In genomic region chr5:175682664-175683063, GRCh38 we compare ENCODE assay signal across 24 cellular contexts. TPM values are rescaled to one million over a fixed set of nuclear protein-coding genes. Genes with fewer than 3 reads are reported as not detected.
DNase-seq lines count a peak whose midpoint lies in the region; ATAC-seq, FAIRE-seq and TF ChIP-seq lines count a peak whose summit lies in the region.
"Had no signal": no experiment of that assay in that cellular context is flagged by ENCODE, and none has a peak within 500 bp of the region (broad histone marks: within the 10 kb centered on the region; RNA-seq: fewer than 3 reads in every experiment).

No MANE protein-coding gene starts in this region.

- TF ChIP-seq CTCF in cardiac muscle cell (IDR thresholded peaks at IDR 0.05; ENCODE audit: low read depth, low read length), result no peak
- TF ChIP-seq CTCF in chondrocyte (IDR thresholded peaks at IDR 0.05), result no peak

- H3K27me3 ChIP-seq in cardiac muscle cell (no peaks in the 10 kb centered on the region), aorta (ENCODE audit: control insufficient read depth in 1 of 2, insufficient read depth in 2 of 2, low read length in 1 of 2) (no peaks in the 10 kb centered on the region), HAP-1 (ENCODE audit: low read depth) (no peaks in the 10 kb centered on the region)

- FAIRE-seq in HTR-8/SVneo (lab: Jason Lieb, UNC), result no peak
- FAIRE-seq: RCC 7860 had no signal

- H3K27ac ChIP-seq in cardiac muscle cell (peak overlapping the region; percentile 89), aorta (ENCODE audit: low read depth in 1 of 2, low read length in 2 of 2) (no peak overlapping the region)

- intact Hi-C loops in left cardiac atrium (cut with DNase I), result no loop called here
- intact Hi-C loops in aorta (cut with DNase I), result no loop called here

- H3K9me3 ChIP-seq in cardiac muscle cell (ENCODE audit: low read depth) (no peaks in the 10 kb centered on the region), aorta (ENCODE audit: control insufficient read depth, low read length) (no peaks in the 10 kb centered on the region), HAP-1 (no peaks in the 10 kb centered on the region)
- H3K9me3 ChIP-seq: Caco-2 had no signal

- no peaks in the 10 kb centered on the region for H3K4me1 Mint-ChIP-seq in chondrocyte (ENCODE audit: low read depth)

- 96 to 98% methylated on average over 8 of the region's 8 CpGs for WGBS in aorta, 2 donors

- H3K4me1 ChIP-seq in cardiac muscle cell (ENCODE audit: low read depth), result peaks cover 27% of the 10 kb centered on the region
- H3K4me1 ChIP-seq in aorta (ENCODE audit: control insufficient read depth in 1 of 2, insufficient read depth in 2 of 2, low read length in 2 of 2), result no peaks in the 10 kb centered on the region
- H3K4me1 ChIP-seq in HAP-1, result no peaks in the 10 kb centered on the region
- H3K4me1 ChIP-seq: Caco-2 had no signal

- in situ Hi-C loops in HAP-1 (cut with MboI; ENCODE audit: low sequenced_read_pairs) (no loop called here), KBM-7 (cut with MboI; ENCODE audit: low pct_unique_long_range_greater_than_20kb, low sequenced_read_pairs) (no loop called here)

- ATAC-seq in left cardiac atrium, result no peak
- ATAC-seq in aorta (ENCODE audit: low FRiP score), result no peak
- ATAC-seq: GM23338, HCT116 had no signal

- H3K4me3 ChIP-seq in cardiac muscle cell (no peak overlapping the region), aorta (ENCODE audit: low read length in 2 of 2) (no peak overlapping the region), HAP-1 (no peak overlapping the region)
- H3K4me3 ChIP-seq: GM23338 had no signal

- no peak overlapping the region for H3K27ac Mint-ChIP-seq in chondrocyte (ENCODE audit: unreplicated experiment)
- H3K27ac Mint-ChIP-seq: CD4-positive, alpha-beta T cell; GM23338 had no signal

- H3K4me3 Mint-ChIP-seq in chondrocyte (ENCODE audit: unreplicated experiment), result no peak overlapping the region
- H3K4me3 Mint-ChIP-seq: CD4-positive, alpha-beta T cell; GM23338 had no signal

- DNase-seq in cardiac muscle cell (ENCODE audit: low read depth in 1 of 2, low spot score in 1 of 2), result no peak
- no peak for DNase-seq in left cardiac atrium
- peak; percentile 59 for DNase-seq in chondrocyte (ENCODE audit: low spot score)
- peak; percentile 45 for DNase-seq in mesenteric fat pad (ENCODE audit: low spot score)
- peak; percentile 26 to 33 for DNase-seq in aorta
- no peak for DNase-seq in HTR-8/SVneo (ENCODE audit: insufficient read length, low spot score)
- no peak for DNase-seq in HAP-1 (ENCODE audit: low spot score in 2 of 2)
- DNase-seq in KBM-7, result no peak
- DNase-seq: 8988T; Caco-2; CD4-positive, alpha-beta T cell; GDM1; KG1; MV-4-11; NCI-H187 treated with DMSO at 0.1 percent for 48 hours; NCI-H2227 treated with DMSO at 0.1 percent for 48 hours; NCI-H510A treated with DMSO at 0.1 percent for 48 hours; NCI-H774; SHP77 treated with DMSO at 0.1 percent for 48 hours had no signal

- no peaks in the 10 kb centered on the region for H3K36me3 Mint-ChIP-seq in chondrocyte (ENCODE audit: low read depth)

- H3K27me3 Mint-ChIP-seq in chondrocyte (ENCODE audit: low read depth), result peaks cover 13% of the 10 kb centered on the region
- H3K27me3 Mint-ChIP-seq: CD4-positive, alpha-beta T cell had no signal

- no peaks in the 10 kb centered on the region for H3K9me3 Mint-ChIP-seq in chondrocyte (ENCODE audit: low read depth)
- H3K9me3 Mint-ChIP-seq: CD4-positive, alpha-beta T cell; GM23338 had no signal

- H3K36me3 ChIP-seq in cardiac muscle cell (peaks cover 9% of the 10 kb centered on the region), aorta (ENCODE audit: control insufficient read depth in 1 of 2, insufficient read depth in 2 of 2, low read length in 1 of 2) (no peaks in the 10 kb centered on the region), HAP-1 (replicated peaks) (no peaks in the 10 kb centered on the region)

RNA-seq across cellular contexts. Expression of gene HRH2, which starts 24.8 kb away (rescaled TPM):
- 15.6 and 23.3 TPM in 2 replicates for total RNA-seq in cardiac muscle cell
- 12.7 and 19.1 TPM in 2 replicates for polyA plus RNA-seq in cardiac muscle cell
- total RNA-seq in left cardiac atrium, result 10 to 100 TPM; 20.0 to 24.3 TPM
- 0.27 to 0.38 TPM (median 0.30 TPM) in 3 replicates for total RNA-seq in chondrocyte
- 12.5 TPM for total RNA-seq in mesenteric fat pad
- 10 to 100 TPM; 12.6 to 15.3 TPM for total RNA-seq in aorta
- 1 to 10 TPM; 1.1 to 2.3 TPM for polyA plus RNA-seq in aorta
- total RNA-seq: Caco-2, OCI-LY7 had no signal
- polyA plus RNA-seq: AG04450 had no signal

Comparison
In these comparisons a context has a peak if more than half of its experiments do, and no peak if none do; other contexts are left out.
1. DNase-seq: peak in chondrocyte (single experiment), mesenteric fat pad (single experiment) and aorta (2 of 2); none in cardiac muscle cell (0 of 2), left cardiac atrium (single experiment), HTR-8/SVneo (single experiment), HAP-1 (0 of 2) and KBM-7 (single experiment).